Comparison of ENCODE assay signal across 1 cellular context in the genomic region with DNA sequence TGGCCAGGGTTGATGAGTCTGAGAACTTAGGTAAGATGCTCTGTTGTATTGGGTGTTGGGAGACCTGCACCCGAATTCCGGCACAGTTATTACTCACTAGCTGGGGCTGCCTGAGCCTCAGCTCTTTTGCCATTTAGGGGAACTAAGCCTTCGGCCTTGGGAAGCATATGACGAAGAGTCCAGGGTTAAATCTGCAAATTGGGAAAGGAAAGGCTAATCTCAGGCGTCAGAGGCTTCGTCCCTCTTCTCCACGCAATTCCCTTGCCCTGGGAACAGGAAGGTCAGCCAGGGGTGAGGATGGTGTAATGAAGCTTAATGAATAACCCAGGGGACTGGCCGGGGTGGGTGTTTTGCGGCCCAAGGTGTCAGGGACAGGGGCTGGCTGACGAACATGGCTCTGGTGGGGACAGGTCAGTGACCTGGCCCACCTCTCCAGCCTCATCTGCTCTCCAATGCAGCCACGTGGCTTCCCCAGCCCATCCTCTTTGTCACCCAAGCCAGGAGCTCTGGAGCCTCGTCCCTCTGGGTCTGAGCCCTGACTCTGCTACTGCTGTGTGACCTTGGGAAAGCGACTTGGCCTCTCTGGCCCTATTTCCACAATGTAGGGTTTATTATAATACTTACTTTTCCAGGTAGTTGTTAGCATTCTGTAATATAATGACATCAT.
A peak's percentile ranks its signal among the peaks of the same experiment; 100 is the strongest.
TF ChIP-seq lines count a peak whose summit lies in the region.

No MANE protein-coding gene starts in this region.

TF ChIP-seq in liver, 16 proteins besides CTCF, POLR2A, EP300 and RAD21 (continued from another document):
- peak; percentile 94 for TF ChIP-seq ZBTB33 (IDR thresholded peaks at IDR 0.05)
- TF ChIP-seq, protein P1, sequence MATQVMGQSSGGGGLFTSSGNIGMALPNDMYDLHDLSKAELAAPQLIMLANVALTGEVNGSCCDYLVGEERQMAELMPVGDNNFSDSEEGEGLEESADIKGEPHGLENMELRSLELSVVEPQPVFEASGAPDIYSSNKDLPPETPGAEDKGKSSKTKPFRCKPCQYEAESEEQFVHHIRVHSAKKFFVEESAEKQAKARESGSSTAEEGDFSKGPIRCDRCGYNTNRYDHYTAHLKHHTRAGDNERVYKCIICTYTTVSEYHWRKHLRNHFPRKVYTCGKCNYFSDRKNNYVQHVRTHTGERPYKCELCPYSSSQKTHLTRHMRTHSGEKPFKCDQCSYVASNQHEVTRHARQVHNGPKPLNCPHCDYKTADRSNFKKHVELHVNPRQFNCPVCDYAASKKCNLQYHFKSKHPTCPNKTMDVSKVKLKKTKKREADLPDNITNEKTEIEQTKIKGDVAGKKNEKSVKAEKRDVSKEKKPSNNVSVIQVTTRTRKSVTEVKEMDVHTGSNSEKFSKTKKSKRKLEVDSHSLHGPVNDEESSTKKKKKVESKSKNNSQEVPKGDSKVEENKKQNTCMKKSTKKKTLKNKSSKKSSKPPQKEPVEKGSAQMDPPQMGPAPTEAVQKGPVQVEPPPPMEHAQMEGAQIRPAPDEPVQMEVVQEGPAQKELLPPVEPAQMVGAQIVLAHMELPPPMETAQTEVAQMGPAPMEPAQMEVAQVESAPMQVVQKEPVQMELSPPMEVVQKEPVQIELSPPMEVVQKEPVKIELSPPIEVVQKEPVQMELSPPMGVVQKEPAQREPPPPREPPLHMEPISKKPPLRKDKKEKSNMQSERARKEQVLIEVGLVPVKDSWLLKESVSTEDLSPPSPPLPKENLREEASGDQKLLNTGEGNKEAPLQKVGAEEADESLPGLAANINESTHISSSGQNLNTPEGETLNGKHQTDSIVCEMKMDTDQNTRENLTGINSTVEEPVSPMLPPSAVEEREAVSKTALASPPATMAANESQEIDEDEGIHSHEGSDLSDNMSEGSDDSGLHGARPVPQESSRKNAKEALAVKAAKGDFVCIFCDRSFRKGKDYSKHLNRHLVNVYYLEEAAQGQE (IDR thresholded peaks at IDR 0.05), result peak; percentile 62
- peak; percentile 69 for TF ChIP-seq TAF1 (conservative IDR thresholded peaks at IDR 0.05)
- TF ChIP-seq HNF4A (conservative IDR thresholded peaks at IDR 0.05), result peak; percentile 82 to 87
- peak; percentile 67 for TF ChIP-seq YY1 (IDR thresholded peaks at IDR 0.05)
- TF ChIP-seq GABPA (IDR thresholded peaks at IDR 0.05 in 1 of 2, conservative IDR thresholded peaks at IDR 0.05 in 1 of 2), result peak in 1 of 2 donors; percentile 78
- TF ChIP-seq NR2F2 (IDR thresholded peaks at IDR 0.05), result peak; percentile 84
- peak; percentile 99 for TF ChIP-seq SP1 (IDR thresholded peaks at IDR 0.05)
- peak; percentile 55 to 87 for TF ChIP-seq EGR1 (IDR thresholded peaks at IDR 0.05; ENCODE audit: low read depth in 2 of 2)
- TF ChIP-seq FOXA2 (IDR thresholded peaks at IDR 0.05), result no peak
